8 cellular contexts compared by ENCODE assay signal in the genomic region with DNA sequence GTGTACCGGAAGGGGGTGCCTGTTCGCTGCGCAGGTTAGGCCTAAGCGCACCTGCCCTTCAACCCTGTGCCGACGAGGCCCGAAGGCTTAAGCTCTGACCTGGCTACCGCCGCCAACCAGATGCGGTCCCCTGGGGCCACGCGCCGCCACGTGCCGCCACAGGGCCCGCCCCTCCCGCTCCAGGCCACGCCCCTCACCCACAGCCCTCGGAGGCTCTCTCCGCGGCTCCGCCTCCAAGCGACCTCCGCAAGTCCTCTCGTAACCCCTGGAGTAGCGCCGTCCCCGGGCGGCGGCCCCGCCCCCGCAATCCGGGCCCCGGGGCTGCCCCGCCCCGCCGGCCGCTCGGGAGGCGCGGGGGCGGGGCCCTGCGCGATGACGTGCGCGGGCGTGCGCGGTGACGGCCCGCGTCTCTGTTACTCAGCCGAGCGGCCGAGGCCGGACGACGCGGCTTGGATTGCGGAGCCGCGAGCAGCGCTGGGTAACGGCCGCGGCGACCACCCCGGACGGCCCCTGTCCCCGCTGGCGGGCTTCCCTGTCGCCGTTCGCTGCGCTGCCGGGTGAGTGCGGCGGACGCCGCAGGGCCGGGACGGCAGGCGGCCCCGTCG. TPM values are rescaled to one million over a fixed set of nuclear protein-coding genes. Genes with fewer than 3 reads are reported as not detected.
DNase-seq lines count a peak whose midpoint lies in the region; ATAC-seq and TF ChIP-seq lines count a peak whose summit lies in the region.

A gene (plus strand): TSS at position 413 of the 605 bp plus-strand sequence. CDS start 94,984 bp downstream, outside the sequence.

- BruUV-seq in IMR-90 (replicated peaks; lab: Mats Ljungman, UMichigan): no TSS peak

- peak within 1 kb of the TSS; percentile 43; the same call in 1 of the 2 replicates for H4K91ac ChIP-seq in IMR-90 (ENCODE audit: insufficient read depth, low read depth, low read length)

- TF ChIP-seq CTCF in IMR-90 (conservative IDR thresholded peaks at IDR 0.05; ENCODE audit: low read depth, low read length) (no peak), mucosa of descending colon (IDR thresholded peaks at IDR 0.05) (no peak)

- H2AK5ac ChIP-seq in IMR-90 (ENCODE audit: low read depth, low read length): peak within 1 kb of the TSS; percentile 54

- CTCF ChIA-PET in IMR-90 (lab: Yijun Ruan, JAX): no interaction called here

- H3K4me3 ChIP-seq in IMR-90 (ENCODE audit: insufficient read depth, low read depth, low read length) (peak within 1 kb of the TSS; percentile 96), mucosa of descending colon (peak within 1 kb of the TSS; percentile 92)

- peak within 1 kb of the TSS; percentile 69 for H3K14ac ChIP-seq in IMR-90 (replicated peaks; ENCODE audit: low read depth, low read length)

- WGBS in IMR-90 (ENCODE audit: extremely low coverage in 2 of 2, insufficient read length in 1 of 2), 2 experiments: 1% methylated on average over 34 of the region's 86 CpGs; no CpG with 5 or more reads in 1 of the 2 experiments

- H3K56ac ChIP-seq in IMR-90 (ENCODE audit: extremely low read depth, insufficient read depth, low read length): peak within 1 kb of the TSS; percentile 66

- ATAC-seq in GM21529 (IDR thresholded peaks at IDR 0.05; ENCODE audit: unreplicated experiment): peak; percentile 86
- peak; percentile 93 for ATAC-seq in IMR-90 (ENCODE audit: low read depth)
- peak; percentile 97 for ATAC-seq in mucosa of descending colon

- H3K36me3 ChIP-seq in IMR-90 (ENCODE audit: control insufficient read depth, insufficient read depth, low read length) (no peaks in the 10 kb centered on the region), mucosa of descending colon (ENCODE audit: low read depth) (peaks cover 4% of the 10 kb centered on the region)

- peak within 1 kb of the TSS; percentile 40 to 57; a peak in 3 of 4 replicates for H4K8ac ChIP-seq in IMR-90 (ENCODE audit: low read depth in 2 of 2, low read length in 2 of 2)

- H4K5ac ChIP-seq in IMR-90 (ENCODE audit: low read depth, low read length): peak within 1 kb of the TSS; percentile 46

- H3K9me3 ChIP-seq in IMR-90 (ENCODE audit: control insufficient read depth, insufficient read depth, low read length) (no peaks in the 10 kb centered on the region), mucosa of descending colon (no peaks in the 10 kb centered on the region)

- 0 out of 3 replicates have a peak within 1 kb of the TSS, but pooled peaks have one; percentile 48 for H2BK15ac ChIP-seq in IMR-90 (ENCODE audit: low read depth, low read length)

- H3K4ac ChIP-seq in IMR-90 (ENCODE audit: low read depth, low read length): peak within 1 kb of the TSS; percentile 66

- peak within 1 kb of the TSS; percentile 97 for H3K27ac ChIP-seq in IMR-90 (ENCODE audit: insufficient read depth, low read length)
- peak within 1 kb of the TSS; percentile 67 for H3K27ac ChIP-seq in epithelial cell of prostate

- peak within 1 kb of the TSS; percentile 94 for H3K23ac ChIP-seq in IMR-90 (ENCODE audit: low read depth, low read length)

- H2BK120ac ChIP-seq in IMR-90 (ENCODE audit: low read depth, low read length): peak within 1 kb of the TSS; percentile 29; the same call in 1 of the 2 replicates

- in situ Hi-C loops in IMR-90 (cut with MboI; ENCODE audit: low sequenced_read_pairs): no loop called here

- H3K27me3 ChIP-seq in IMR-90 (ENCODE audit: control insufficient read depth, insufficient read depth, low read length): peaks cover 7% of the 10 kb centered on the region

- peak; percentile 23 for DNase-seq in DMS 273 treated with DMSO at 0.1 percent for 48 hours (lab: John Stamatoyannopoulos, UW)
- DNase-seq in IMR-90: peak; percentile 81
- DNase-seq in OCI-M1 (lab: John Stamatoyannopoulos, UW): peak; percentile 96
- DNase-seq in activated T-cell treated with anti-CD3 and anti-CD28 coated beads for 4 hours: peak; percentile 92
- no peak for DNase-seq in epithelial cell of prostate (ENCODE audit: low read depth, low spot score)
- DNase-seq in mucosa of descending colon: peak; percentile 93 to 98 (median 97)
- peak; percentile 90 for DNase-seq in stimulated activated CD8-positive, alpha-beta memory T cell treated with anti-CD3 and anti-CD28 coated beads, Interleukin-4, amount 100 ng/mL, for 24 hours (ENCODE audit: low read depth)

- dilution Hi-C loops in IMR-90 (cut with HindIII; ENCODE audit: low sequenced_read_pairs, unreplicated experiment): no loop called here

- TF ChIP-seq POLR2A in IMR-90 (IDR thresholded peaks at IDR 0.05; ENCODE audit: low read depth, low read length): peak; percentile 96

- peak within 1 kb of the TSS; percentile 31; the same call in 1 of the 2 replicates for H2BK20ac ChIP-seq in IMR-90 (ENCODE audit: low read depth, low read length)

- peaks cover 6 to 41% of the 10 kb centered on the region in 2 experiments; a peak in 2 of 4 replicates for H3K79me1 ChIP-seq in IMR-90 (ENCODE audit: low read depth in 1 of 2, low read length in 2 of 2)

- intact Hi-C loops in IMR-90 (cut with micrococcal nuclease) (no loop called here), mucosa of descending colon (cut with DNase I, micrococcal nuclease) (no loop called here)

- peaks cover 8% of the 10 kb centered on the region for H3K4me1 ChIP-seq in IMR-90 (ENCODE audit: control insufficient read depth, insufficient read depth, low read length)
- H3K4me1 ChIP-seq in mucosa of descending colon (ENCODE audit: low read depth): peaks cover 15% of the 10 kb centered on the region

- H3K9ac ChIP-seq in IMR-90 (ENCODE audit: low read depth, low read length): peak within 1 kb of the TSS; percentile 99

- H2AK9ac ChIP-seq in IMR-90 (replicated peaks; ENCODE audit: low read depth, low read length, poor library complexity): peak within 1 kb of the TSS; percentile 90

- peak within 1 kb of the TSS; percentile 98 for H3K4me2 ChIP-seq in IMR-90 (ENCODE audit: low read depth, low read length)

- no peak for TF ChIP-seq RAD21 in IMR-90 (IDR thresholded peaks at IDR 0.05; ENCODE audit: low read length)

- H2AFZ ChIP-seq in IMR-90 (replicated peaks; ENCODE audit: low read length, poor library complexity): peak within 1 kb of the TSS; percentile 95

- POLR2A ChIA-PET in IMR-90 (lab: Charles Lee; ENCODE audit: unreplicated experiment): no interaction called here

- peak within 1 kb of the TSS; percentile 84 for H2BK5ac ChIP-seq in IMR-90 (ENCODE audit: low read depth, low read length, poor library complexity, severe bottlenecking)

- H4K20me1 ChIP-seq in IMR-90 (ENCODE audit: insufficient read depth, low read length): peaks cover 32% of the 10 kb centered on the region

- H3K18ac ChIP-seq in IMR-90 (ENCODE audit: low read depth, low read length): peak within 1 kb of the TSS; percentile 50

- H3K9me1 ChIP-seq in IMR-90 (ENCODE audit: insufficient read depth, low read length): 0 out of 2 replicates have a peak, but pooled peaks cover 3% of the 10 kb centered on the region

TF ChIP-seq in IMR-90, 13 proteins besides CTCF, POLR2A, EP300 and RAD21:
- TF ChIP-seq MAFK (IDR thresholded peaks at IDR 0.05; ENCODE audit: low read depth, low read length): no peak
- TF ChIP-seq MAZ (IDR thresholded peaks at IDR 0.05; ENCODE audit: borderline replicate concordance, low read depth, low read length): peak; percentile 74; the same call in 1 of the 2 replicates
- no peak for TF ChIP-seq RFX5 (IDR thresholded peaks at IDR 0.05; ENCODE audit: low read depth, low read length)
- TF ChIP-seq CHD1 (IDR thresholded peaks at IDR 0.05; ENCODE audit: low read depth, low read length): no peak
- TF ChIP-seq, protein P1, sequence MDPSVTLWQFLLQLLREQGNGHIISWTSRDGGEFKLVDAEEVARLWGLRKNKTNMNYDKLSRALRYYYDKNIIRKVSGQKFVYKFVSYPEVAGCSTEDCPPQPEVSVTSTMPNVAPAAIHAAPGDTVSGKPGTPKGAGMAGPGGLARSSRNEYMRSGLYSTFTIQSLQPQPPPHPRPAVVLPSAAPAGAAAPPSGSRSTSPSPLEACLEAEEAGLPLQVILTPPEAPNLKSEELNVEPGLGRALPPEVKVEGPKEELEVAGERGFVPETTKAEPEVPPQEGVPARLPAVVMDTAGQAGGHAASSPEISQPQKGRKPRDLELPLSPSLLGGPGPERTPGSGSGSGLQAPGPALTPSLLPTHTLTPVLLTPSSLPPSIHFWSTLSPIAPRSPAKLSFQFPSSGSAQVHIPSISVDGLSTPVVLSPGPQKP (IDR thresholded peaks at IDR 0.05; ENCODE audit: borderline replicate concordance, low read depth, low read length): no peak
- peak; percentile 75 for TF ChIP-seq BHLHE40 (IDR thresholded peaks at IDR 0.05; ENCODE audit: low read depth, low read length)
- no peak for TF ChIP-seq FOS (IDR thresholded peaks at IDR 0.05; ENCODE audit: low read depth, low read length)
- TF ChIP-seq SMC3 (IDR thresholded peaks at IDR 0.05; ENCODE audit: low read depth, low read length): no peak
- TF ChIP-seq NFE2L2 (IDR thresholded peaks at IDR 0.05; ENCODE audit: low read depth, low read length): no peak
- TF ChIP-seq, protein P2, sequence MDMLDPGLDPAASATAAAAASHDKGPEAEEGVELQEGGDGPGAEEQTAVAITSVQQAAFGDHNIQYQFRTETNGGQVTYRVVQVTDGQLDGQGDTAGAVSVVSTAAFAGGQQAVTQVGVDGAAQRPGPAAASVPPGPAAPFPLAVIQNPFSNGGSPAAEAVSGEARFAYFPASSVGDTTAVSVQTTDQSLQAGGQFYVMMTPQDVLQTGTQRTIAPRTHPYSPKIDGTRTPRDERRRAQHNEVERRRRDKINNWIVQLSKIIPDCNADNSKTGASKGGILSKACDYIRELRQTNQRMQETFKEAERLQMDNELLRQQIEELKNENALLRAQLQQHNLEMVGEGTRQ (IDR thresholded peaks at IDR 0.05; ENCODE audit: low read depth, low read length): peak; percentile 86
- TF ChIP-seq RCOR1 (IDR thresholded peaks at IDR 0.05; ENCODE audit: insufficient replicate concordance, low read length): no peak
- TF ChIP-seq CEBPB (IDR thresholded peaks at IDR 0.05; ENCODE audit: low read depth, low read length): no peak
- TF ChIP-seq MXI1 (IDR thresholded peaks at IDR 0.05; ENCODE audit: borderline replicate concordance, low read depth, low read length): peak; percentile 79; the same call in 1 of the 2 replicates
TF ChIP-seq in IMR-90: peak in this region for 4.

RNA-seq across cellular contexts. Expression of the gene that starts here (rescaled TPM):
- total RNA-seq in IMR-90 (2012; rRNA removed) (54.7 and 67.2 TPM in 2 replicates), mucosa of descending colon (10 to 100 TPM; 47.1 to 56.4 (median 53.5) TPM)
- 31.3 and 41.5 TPM in 2 replicates for polyA plus RNA-seq in IMR-90 (2012; rRNA removed)
- 6.6 and 8.4 TPM in 2 replicates for polyA plus RNA-seq in IMR-90 (2012; cell fraction: cytosol; rRNA removed)
- polyA plus RNA-seq in IMR-90 (2012; cell fraction: nucleus; rRNA removed; ENCODE audit: low replicate concordance): 9.7 and 65.3 TPM in 2 replicates
